Comparison of ENCODE assay signal across 1 cellular context in genomic region chr15:73781038-73781925, GRCh38.
A peak's percentile ranks its signal among the peaks of the same experiment; 100 is the strongest.
TF ChIP-seq lines count a peak whose summit lies in the region.

No MANE protein-coding gene starts in this region.

TF ChIP-seq in K562, 482 proteins besides CTCF, POLR2A, EP300 and RAD21 (continued from another document and continues in another):
- TF ChIP-seq, protein P1, sequence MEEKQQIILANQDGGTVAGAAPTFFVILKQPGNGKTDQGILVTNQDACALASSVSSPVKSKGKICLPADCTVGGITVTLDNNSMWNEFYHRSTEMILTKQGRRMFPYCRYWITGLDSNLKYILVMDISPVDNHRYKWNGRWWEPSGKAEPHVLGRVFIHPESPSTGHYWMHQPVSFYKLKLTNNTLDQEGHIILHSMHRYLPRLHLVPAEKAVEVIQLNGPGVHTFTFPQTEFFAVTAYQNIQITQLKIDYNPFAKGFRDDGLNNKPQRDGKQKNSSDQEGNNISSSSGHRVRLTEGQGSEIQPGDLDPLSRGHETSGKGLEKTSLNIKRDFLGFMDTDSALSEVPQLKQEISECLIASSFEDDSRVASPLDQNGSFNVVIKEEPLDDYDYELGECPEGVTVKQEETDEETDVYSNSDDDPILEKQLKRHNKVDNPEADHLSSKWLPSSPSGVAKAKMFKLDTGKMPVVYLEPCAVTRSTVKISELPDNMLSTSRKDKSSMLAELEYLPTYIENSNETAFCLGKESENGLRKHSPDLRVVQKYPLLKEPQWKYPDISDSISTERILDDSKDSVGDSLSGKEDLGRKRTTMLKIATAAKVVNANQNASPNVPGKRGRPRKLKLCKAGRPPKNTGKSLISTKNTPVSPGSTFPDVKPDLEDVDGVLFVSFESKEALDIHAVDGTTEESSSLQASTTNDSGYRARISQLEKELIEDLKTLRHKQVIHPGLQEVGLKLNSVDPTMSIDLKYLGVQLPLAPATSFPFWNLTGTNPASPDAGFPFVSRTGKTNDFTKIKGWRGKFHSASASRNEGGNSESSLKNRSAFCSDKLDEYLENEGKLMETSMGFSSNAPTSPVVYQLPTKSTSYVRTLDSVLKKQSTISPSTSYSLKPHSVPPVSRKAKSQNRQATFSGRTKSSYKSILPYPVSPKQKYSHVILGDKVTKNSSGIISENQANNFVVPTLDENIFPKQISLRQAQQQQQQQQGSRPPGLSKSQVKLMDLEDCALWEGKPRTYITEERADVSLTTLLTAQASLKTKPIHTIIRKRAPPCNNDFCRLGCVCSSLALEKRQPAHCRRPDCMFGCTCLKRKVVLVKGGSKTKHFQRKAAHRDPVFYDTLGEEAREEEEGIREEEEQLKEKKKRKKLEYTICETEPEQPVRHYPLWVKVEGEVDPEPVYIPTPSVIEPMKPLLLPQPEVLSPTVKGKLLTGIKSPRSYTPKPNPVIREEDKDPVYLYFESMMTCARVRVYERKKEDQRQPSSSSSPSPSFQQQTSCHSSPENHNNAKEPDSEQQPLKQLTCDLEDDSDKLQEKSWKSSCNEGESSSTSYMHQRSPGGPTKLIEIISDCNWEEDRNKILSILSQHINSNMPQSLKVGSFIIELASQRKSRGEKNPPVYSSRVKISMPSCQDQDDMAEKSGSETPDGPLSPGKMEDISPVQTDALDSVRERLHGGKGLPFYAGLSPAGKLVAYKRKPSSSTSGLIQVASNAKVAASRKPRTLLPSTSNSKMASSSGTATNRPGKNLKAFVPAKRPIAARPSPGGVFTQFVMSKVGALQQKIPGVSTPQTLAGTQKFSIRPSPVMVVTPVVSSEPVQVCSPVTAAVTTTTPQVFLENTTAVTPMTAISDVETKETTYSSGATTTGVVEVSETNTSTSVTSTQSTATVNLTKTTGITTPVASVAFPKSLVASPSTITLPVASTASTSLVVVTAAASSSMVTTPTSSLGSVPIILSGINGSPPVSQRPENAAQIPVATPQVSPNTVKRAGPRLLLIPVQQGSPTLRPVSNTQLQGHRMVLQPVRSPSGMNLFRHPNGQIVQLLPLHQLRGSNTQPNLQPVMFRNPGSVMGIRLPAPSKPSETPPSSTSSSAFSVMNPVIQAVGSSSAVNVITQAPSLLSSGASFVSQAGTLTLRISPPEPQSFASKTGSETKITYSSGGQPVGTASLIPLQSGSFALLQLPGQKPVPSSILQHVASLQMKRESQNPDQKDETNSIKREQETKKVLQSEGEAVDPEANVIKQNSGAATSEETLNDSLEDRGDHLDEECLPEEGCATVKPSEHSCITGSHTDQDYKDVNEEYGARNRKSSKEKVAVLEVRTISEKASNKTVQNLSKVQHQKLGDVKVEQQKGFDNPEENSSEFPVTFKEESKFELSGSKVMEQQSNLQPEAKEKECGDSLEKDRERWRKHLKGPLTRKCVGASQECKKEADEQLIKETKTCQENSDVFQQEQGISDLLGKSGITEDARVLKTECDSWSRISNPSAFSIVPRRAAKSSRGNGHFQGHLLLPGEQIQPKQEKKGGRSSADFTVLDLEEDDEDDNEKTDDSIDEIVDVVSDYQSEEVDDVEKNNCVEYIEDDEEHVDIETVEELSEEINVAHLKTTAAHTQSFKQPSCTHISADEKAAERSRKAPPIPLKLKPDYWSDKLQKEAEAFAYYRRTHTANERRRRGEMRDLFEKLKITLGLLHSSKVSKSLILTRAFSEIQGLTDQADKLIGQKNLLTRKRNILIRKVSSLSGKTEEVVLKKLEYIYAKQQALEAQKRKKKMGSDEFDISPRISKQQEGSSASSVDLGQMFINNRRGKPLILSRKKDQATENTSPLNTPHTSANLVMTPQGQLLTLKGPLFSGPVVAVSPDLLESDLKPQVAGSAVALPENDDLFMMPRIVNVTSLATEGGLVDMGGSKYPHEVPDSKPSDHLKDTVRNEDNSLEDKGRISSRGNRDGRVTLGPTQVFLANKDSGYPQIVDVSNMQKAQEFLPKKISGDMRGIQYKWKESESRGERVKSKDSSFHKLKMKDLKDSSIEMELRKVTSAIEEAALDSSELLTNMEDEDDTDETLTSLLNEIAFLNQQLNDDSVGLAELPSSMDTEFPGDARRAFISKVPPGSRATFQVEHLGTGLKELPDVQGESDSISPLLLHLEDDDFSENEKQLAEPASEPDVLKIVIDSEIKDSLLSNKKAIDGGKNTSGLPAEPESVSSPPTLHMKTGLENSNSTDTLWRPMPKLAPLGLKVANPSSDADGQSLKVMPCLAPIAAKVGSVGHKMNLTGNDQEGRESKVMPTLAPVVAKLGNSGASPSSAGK (IDR thresholded peaks at IDR 0.05): peak; percentile 65
- TF ChIP-seq NCOA6 (IDR thresholded peaks at IDR 0.05): no peak
- TF ChIP-seq GATA2 (CRISPR knock-in tag; IDR thresholded peaks at IDR 0.05): peak; percentile 64
- 0 out of 6 replicates have a peak, but pooled peaks of 1 of the 3 experiments have one; percentile 43 for TF ChIP-seq ZBTB11 (CRISPR knock-in tag; IDR thresholded peaks at IDR 0.05)
- TF ChIP-seq, protein P2, sequence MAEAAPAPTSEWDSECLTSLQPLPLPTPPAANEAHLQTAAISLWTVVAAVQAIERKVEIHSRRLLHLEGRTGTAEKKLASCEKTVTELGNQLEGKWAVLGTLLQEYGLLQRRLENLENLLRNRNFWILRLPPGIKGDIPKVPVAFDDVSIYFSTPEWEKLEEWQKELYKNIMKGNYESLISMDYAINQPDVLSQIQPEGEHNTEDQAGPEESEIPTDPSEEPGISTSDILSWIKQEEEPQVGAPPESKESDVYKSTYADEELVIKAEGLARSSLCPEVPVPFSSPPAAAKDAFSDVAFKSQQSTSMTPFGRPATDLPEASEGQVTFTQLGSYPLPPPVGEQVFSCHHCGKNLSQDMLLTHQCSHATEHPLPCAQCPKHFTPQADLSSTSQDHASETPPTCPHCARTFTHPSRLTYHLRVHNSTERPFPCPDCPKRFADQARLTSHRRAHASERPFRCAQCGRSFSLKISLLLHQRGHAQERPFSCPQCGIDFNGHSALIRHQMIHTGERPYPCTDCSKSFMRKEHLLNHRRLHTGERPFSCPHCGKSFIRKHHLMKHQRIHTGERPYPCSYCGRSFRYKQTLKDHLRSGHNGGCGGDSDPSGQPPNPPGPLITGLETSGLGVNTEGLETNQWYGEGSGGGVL (CRISPR knock-in tag; IDR thresholded peaks at IDR 0.05): no peak
- TF ChIP-seq CTBP1 (IDR thresholded peaks at IDR 0.05; ENCODE audit: borderline replicate concordance): peak; percentile 77; the same call in 1 of the 2 replicates
- TF ChIP-seq HOXB6 (CRISPR knock-in tag; IDR thresholded peaks at IDR 0.05; ENCODE audit: borderline replicate concordance): no peak
- TF ChIP-seq POLR2G (IDR thresholded peaks at IDR 0.05; ENCODE audit: low read depth, low read length): no peak
- TF ChIP-seq ZNF436 (CRISPR knock-in tag; IDR thresholded peaks at IDR 0.05): no peak
- TF ChIP-seq ZKSCAN3 (CRISPR knock-in tag; IDR thresholded peaks at IDR 0.05): no peak
- no peak for TF ChIP-seq ZNF445 (CRISPR knock-in tag; IDR thresholded peaks at IDR 0.05; ENCODE audit: low read depth)
- TF ChIP-seq CEBPG (CRISPR knock-in tag; IDR thresholded peaks at IDR 0.05): peak; percentile 48; the same call in 1 of the 2 replicates
- peak; percentile 27 to 72; a peak in 2 of 4 replicates for TF ChIP-seq CEBPG (tag; conservative IDR thresholded peaks at IDR 0.05 in 1 of 2, IDR thresholded peaks at IDR 0.05 in 1 of 2)
- TF ChIP-seq, protein P3, sequence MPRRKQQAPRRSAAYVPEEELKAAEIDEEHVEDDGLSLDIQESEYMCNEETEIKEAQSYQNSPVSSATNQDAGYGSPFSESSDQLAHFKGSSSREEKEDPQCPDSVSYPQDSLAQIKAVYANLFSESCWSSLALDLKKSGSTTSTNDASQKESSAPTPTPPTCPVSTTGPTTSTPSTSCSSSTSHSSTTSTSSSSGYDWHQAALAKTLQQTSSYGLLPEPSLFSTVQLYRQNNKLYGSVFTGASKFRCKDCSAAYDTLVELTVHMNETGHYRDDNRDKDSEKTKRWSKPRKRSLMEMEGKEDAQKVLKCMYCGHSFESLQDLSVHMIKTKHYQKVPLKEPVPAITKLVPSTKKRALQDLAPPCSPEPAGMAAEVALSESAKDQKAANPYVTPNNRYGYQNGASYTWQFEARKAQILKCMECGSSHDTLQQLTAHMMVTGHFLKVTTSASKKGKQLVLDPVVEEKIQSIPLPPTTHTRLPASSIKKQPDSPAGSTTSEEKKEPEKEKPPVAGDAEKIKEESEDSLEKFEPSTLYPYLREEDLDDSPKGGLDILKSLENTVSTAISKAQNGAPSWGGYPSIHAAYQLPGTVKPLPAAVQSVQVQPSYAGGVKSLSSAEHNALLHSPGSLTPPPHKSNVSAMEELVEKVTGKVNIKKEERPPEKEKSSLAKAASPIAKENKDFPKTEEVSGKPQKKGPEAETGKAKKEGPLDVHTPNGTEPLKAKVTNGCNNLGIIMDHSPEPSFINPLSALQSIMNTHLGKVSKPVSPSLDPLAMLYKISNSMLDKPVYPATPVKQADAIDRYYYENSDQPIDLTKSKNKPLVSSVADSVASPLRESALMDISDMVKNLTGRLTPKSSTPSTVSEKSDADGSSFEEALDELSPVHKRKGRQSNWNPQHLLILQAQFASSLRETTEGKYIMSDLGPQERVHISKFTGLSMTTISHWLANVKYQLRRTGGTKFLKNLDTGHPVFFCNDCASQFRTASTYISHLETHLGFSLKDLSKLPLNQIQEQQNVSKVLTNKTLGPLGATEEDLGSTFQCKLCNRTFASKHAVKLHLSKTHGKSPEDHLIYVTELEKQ (CRISPR knock-in tag; IDR thresholded peaks at IDR 0.05): no peak
- TF ChIP-seq HDAC3 (IDR thresholded peaks at IDR 0.05; ENCODE audit: borderline replicate concordance, partially characterized antibody): no peak
- peak in 1 of 2 experiments; percentile 31; a peak in 1 of 4 replicates for TF ChIP-seq TRIM24 (IDR thresholded peaks at IDR 0.05)
- TF ChIP-seq CEBPB (tag; IDR thresholded peaks at IDR 0.05): peak; percentile 78
- TF ChIP-seq KHSRP (IDR thresholded peaks at IDR 0.05): no peak
- TF ChIP-seq, protein P4, sequence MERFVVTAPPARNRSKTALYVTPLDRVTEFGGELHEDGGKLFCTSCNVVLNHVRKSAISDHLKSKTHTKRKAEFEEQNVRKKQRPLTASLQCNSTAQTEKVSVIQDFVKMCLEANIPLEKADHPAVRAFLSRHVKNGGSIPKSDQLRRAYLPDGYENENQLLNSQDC (CRISPR knock-in tag; IDR thresholded peaks at IDR 0.05): no peak
- TF ChIP-seq, protein P5, sequence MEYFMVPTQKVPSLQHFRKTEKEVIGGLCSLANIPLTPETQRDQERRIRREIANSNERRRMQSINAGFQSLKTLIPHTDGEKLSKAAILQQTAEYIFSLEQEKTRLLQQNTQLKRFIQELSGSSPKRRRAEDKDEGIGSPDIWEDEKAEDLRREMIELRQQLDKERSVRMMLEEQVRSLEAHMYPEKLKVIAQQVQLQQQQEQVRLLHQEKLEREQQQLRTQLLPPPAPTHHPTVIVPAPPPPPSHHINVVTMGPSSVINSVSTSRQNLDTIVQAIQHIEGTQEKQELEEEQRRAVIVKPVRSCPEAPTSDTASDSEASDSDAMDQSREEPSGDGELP (CRISPR knock-in tag; IDR thresholded peaks at IDR 0.05; ENCODE audit: borderline replicate concordance): peak; percentile 49; the same call in 1 of the 2 replicates
- TF ChIP-seq ETS2 (tag; IDR thresholded peaks at IDR 0.05; ENCODE audit: borderline replicate concordance, poor library complexity, severe bottlenecking): no peak
- no peak for TF ChIP-seq HEY1 (CRISPR knock-in tag; IDR thresholded peaks at IDR 0.05; ENCODE audit: borderline replicate concordance)
- TF ChIP-seq, protein P6, sequence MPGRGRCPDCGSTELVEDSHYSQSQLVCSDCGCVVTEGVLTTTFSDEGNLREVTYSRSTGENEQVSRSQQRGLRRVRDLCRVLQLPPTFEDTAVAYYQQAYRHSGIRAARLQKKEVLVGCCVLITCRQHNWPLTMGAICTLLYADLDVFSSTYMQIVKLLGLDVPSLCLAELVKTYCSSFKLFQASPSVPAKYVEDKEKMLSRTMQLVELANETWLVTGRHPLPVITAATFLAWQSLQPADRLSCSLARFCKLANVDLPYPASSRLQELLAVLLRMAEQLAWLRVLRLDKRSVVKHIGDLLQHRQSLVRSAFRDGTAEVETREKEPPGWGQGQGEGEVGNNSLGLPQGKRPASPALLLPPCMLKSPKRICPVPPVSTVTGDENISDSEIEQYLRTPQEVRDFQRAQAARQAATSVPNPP (IDR thresholded peaks at IDR 0.05; ENCODE audit: borderline replicate concordance, insufficient read depth, insufficient read length): no peak
- TF ChIP-seq PTBP1 (IDR thresholded peaks at IDR 0.05; ENCODE audit: low read depth, low read length): peak; percentile 81; the same call in 1 of the 2 replicates
- TF ChIP-seq EP400 (IDR thresholded peaks at IDR 0.05): peak; percentile 39; the same call in 1 of the 2 replicates
- no peak for TF ChIP-seq FOXJ2 (tag; IDR thresholded peaks at IDR 0.05)
- TF ChIP-seq CC2D1A (IDR thresholded peaks at IDR 0.05): no peak
- TF ChIP-seq RBM22 (IDR thresholded peaks at IDR 0.05; ENCODE audit: low read depth, low read length, poor library complexity, severe bottlenecking): no peak
- TF ChIP-seq POLR2AphosphoS5 (IDR thresholded peaks at IDR 0.05; ENCODE audit: control insufficient read depth, insufficient read depth, low read depth, low read length): no peak
- no peak for TF ChIP-seq MTA3 (IDR thresholded peaks at IDR 0.05; ENCODE audit: borderline replicate concordance)
- TF ChIP-seq FOXO4 (CRISPR knock-in tag; IDR thresholded peaks at IDR 0.05): no peak
- TF ChIP-seq TOE1 (IDR thresholded peaks at IDR 0.05; ENCODE audit: borderline replicate concordance): peak; percentile 42; the same call in 1 of the 2 replicates
- no peak for TF ChIP-seq TOE1 (CRISPR knock-in tag; IDR thresholded peaks at IDR 0.05; ENCODE audit: borderline replicate concordance, low read depth)
- TF ChIP-seq MED1 (CRISPR knock-in tag; IDR thresholded peaks at IDR 0.05; ENCODE audit: borderline replicate concordance): no peak
